In genomic region chr20:19328676-19329075, GRCh38 we compare ENCODE assay signal across 9 cellular contexts.
"Had no signal": no experiment of that assay in that cellular context is flagged by ENCODE, and none has a peak within 500 bp of the region (broad histone marks: within the 10 kb centered on the region; RNA-seq: fewer than 3 reads in every experiment).

No MANE protein-coding gene starts in this region.

- ATAC-seq: GM23338, HCT116, HepG2 had no signal

- H3K27ac ChIP-seq: HL-60, KMS-11 had no signal

- H3K9me3 ChIP-seq: HAP-1 had no signal

- H3K4me1 ChIP-seq: HAP-1 had no signal

- H3K36me3 ChIP-seq: HAP-1 had no signal

- H3K9me3 Mint-ChIP-seq: GM23338 had no signal

- H3K4me3 Mint-ChIP-seq: GM23338, HFFc6, IgD-negative memory B cell had no signal

- DNase-seq: HFFc6, KBM-7 had no signal

- H3K36me3 Mint-ChIP-seq: IgD-negative memory B cell had no signal

- H3K27ac Mint-ChIP-seq: GM23338, HFFc6, IgD-negative memory B cell had no signal

- H3K4me3 ChIP-seq: GM23338, HAP-1 had no signal

- H3K4me1 Mint-ChIP-seq: GM23338 had no signal
